ENCODE assay signal across 6 cellular contexts in genomic region chr3:80158332-80158731, GRCh38.
"Had no signal": no experiment of that assay in that cellular context is flagged by ENCODE, and none has a peak within 500 bp of the region (broad histone marks: within the 10 kb centered on the region; RNA-seq: fewer than 3 reads in every experiment).

No MANE protein-coding gene starts in this region.

- H3K27ac Mint-ChIP-seq: GM23338 had no signal

- FAIRE-seq: HTR-8/SVneo had no signal

- H3K4me1 Mint-ChIP-seq: GM23338 had no signal

- H3K4me3 ChIP-seq: GM23338, HAP-1 had no signal

- H3K4me2 ChIP-seq: GM23338 had no signal

- H2AFZ ChIP-seq: GM23338 had no signal

- H3K4me1 ChIP-seq: HAP-1 had no signal

- H3K9me3 Mint-ChIP-seq: GM23338 had no signal

- H3K9me3 ChIP-seq: HAP-1 had no signal

- DNase-seq: H7, KG1 had no signal

- H3K36me3 ChIP-seq: HAP-1 had no signal

- ATAC-seq: GM23338, HCT116 had no signal

- H3K4me3 Mint-ChIP-seq: GM23338 had no signal
